Comparison of ENCODE assay signal across 8 cellular contexts in the genomic region with DNA sequence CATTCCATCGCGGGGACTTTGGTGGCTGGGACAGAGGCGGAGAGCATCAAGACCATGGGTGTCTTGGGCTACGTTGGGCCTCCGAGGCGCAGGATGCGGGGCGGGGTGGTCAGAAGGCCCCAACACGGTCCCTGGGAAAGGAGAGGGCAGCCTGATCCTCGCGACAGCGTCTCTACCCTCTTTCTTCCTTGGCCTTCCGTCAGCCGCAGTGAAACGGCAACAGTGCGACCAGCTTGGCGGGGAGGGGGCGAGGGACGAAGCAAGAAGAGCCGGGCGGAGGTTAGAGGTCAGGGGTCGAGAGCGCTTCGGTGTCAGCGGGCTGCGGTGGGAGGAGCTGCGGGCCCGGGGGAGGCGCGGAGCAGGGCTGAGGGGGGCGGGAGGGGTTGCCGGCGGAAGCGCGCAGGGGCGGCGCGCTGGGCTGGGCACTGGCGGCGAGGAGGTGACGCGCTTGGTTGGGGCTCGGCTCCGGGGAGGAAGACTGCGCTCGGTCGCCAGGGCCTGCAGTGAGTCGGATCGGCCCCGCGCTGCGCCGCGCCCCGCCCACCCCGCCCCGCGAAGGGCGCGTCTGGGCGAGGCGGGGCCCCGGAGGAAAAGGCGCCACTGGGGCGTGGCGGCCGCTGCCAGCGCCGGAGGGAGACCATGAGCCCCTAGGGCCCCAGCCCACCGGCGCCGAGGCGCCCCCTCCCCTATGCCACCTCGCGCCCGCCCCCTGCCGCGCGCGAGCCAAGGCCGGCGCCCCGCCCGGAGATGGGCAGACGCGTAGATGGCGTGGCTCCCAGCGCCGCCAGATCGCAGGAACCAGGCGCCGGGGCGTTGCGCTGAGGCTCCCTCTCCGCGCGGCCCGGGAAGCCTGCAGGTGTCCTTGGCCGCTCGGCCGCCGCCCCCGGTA.
DNase-seq lines count a peak whose midpoint lies in the region; ATAC-seq lines count a peak whose summit lies in the region.

A gene (plus strand): TSS at position 600 of the 889 bp plus-strand sequence. CDS start 1,186 bp downstream, outside the sequence.

- H3K27me3 Mint-ChIP-seq in effector memory CD8-positive, alpha-beta T cell = no peaks in the 10 kb centered on the region
- no peaks in the 10 kb centered on the region for H3K27me3 Mint-ChIP-seq in memory B cell

- peaks cover 30 to 33% of the 10 kb centered on the region in 2 donors for H3K4me1 Mint-ChIP-seq in effector memory CD8-positive, alpha-beta T cell (ENCODE audit: low read depth in 2 of 2)
- H3K4me1 Mint-ChIP-seq in memory B cell = peaks cover 39% of the 10 kb centered on the region

- H3K27ac Mint-ChIP-seq in effector memory CD8-positive, alpha-beta T cell = peak within 1 kb of the TSS; percentile 93 to 96
- H3K27ac Mint-ChIP-seq in memory B cell = peak within 1 kb of the TSS; percentile 95

- peak within 1 kb of the TSS; percentile 92 to 93 for H3K4me3 Mint-ChIP-seq in effector memory CD8-positive, alpha-beta T cell
- H3K4me3 Mint-ChIP-seq in memory B cell = peak within 1 kb of the TSS; percentile 94

- H3K36me3 Mint-ChIP-seq in effector memory CD8-positive, alpha-beta T cell (ENCODE audit: insufficient read depth) = peaks cover 16% of the 10 kb centered on the region
- H3K36me3 Mint-ChIP-seq in memory B cell = no peaks in the 10 kb centered on the region

- no peaks in the 10 kb centered on the region for H3K9me3 Mint-ChIP-seq in effector memory CD8-positive, alpha-beta T cell
- H3K9me3 Mint-ChIP-seq in memory B cell = no peaks in the 10 kb centered on the region

- DNase-seq in C1 segment of cervical spinal cord (lab: John Stamatoyannopoulos, UW) (peak in 12 of 14 donors; percentile 24 to 77 (median 58)), memory B cell (ENCODE audit: low spot score in 2 of 2) (peak; percentile 79 to 85)
- peak; percentile 85 for DNase-seq in NK-92 treated with Interleukin-12 subunit alpha and Interleukin-12 subunit beta, amount 100 ng/mL, for 24 hours (lab: John Stamatoyannopoulos, UW)
- peak; percentile 82 to 86 for DNase-seq in activated CD8-positive, alpha-beta memory T cell treated with anti-CD3 and anti-CD28 coated beads for 4 hours (ENCODE audit: low read depth in 2 of 2)
- peak; percentile 81 to 87 (median 85) for DNase-seq in effector memory CD8-positive, alpha-beta T cell
- DNase-seq in stimulated activated CD8-positive, alpha-beta memory T cell treated with anti-CD3 and anti-CD28 coated beads, Interleukin-12 subunit alpha, Interleukin-12 subunit beta, amount 100 ng/mL, for 1 hour (ENCODE audit: low read depth) = peak; percentile 77

- ATAC-seq in GM19372 (IDR thresholded peaks at IDR 0.05; ENCODE audit: low read depth, unreplicated experiment) (peak; percentile 84), HG03469 (IDR thresholded peaks at IDR 0.05; ENCODE audit: unreplicated experiment) (peak; percentile 68), memory B cell (ENCODE audit: low read depth) (peak; percentile 86)
- peak; percentile 87 for ATAC-seq in effector memory CD8-positive, alpha-beta T cell (replicated peaks)

Comparison
In these comparisons a context has a peak if more than half of its experiments do, and no peak if none do; other contexts are left out.
1. Peak in every context shown above with its lines: DNase-seq and ATAC-seq.